14 cellular contexts compared by ENCODE assay signal in genomic region chr16:57651344-57652333, GRCh38. TPM values are rescaled to one million over a fixed set of nuclear protein-coding genes. Genes with fewer than 3 reads are reported as not detected.
DNase-seq lines count a peak whose midpoint lies in the region; ATAC-seq and TF ChIP-seq lines count a peak whose summit lies in the region.
"Had no signal": no experiment of that assay in that cellular context is flagged by ENCODE, and none has a peak within 500 bp of the region (broad histone marks: within the 10 kb centered on the region; RNA-seq: fewer than 3 reads in every experiment).

No MANE protein-coding gene starts in this region.

- no peaks in the 10 kb centered on the region for H3K9me3 Mint-ChIP-seq in central memory CD8-positive, alpha-beta T cell
- no peaks in the 10 kb centered on the region for H3K9me3 Mint-ChIP-seq in stimulated activated naive CD8-positive, alpha-beta T cell treated with anti-CD3 and anti-CD28 coated beads, Interleukin-15, amount 100 ng/mL, for 72 hours
- H3K9me3 Mint-ChIP-seq: naive B cell had no signal

- peaks cover 28% of the 10 kb centered on the region for H3K36me3 Mint-ChIP-seq in central memory CD8-positive, alpha-beta T cell (ENCODE audit: insufficient read depth)
- H3K36me3 Mint-ChIP-seq: activated naive CD8-positive, alpha-beta T cell; naive B cell had no signal

- WGBS in tibial nerve, 2 donors = 78 to 84% methylated on average over 9 to 10 of the region's 10 CpGs

- ATAC-seq in central memory CD8-positive, alpha-beta T cell (replicated peaks; ENCODE audit: extremely low read depth, poor library complexity, severe bottlenecking) = no peak
- ATAC-seq in stimulated activated naive CD8-positive, alpha-beta T cell treated with anti-CD3 and anti-CD28 coated beads, Interleukin-15, amount 100 ng/mL, for 72 hours = peak; percentile 28
- ATAC-seq: heart left ventricle had no signal

- no peaks in the 10 kb centered on the region for H3K9me3 ChIP-seq in tibial nerve
- H3K9me3 ChIP-seq: BE2C, heart left ventricle, sigmoid colon had no signal

- H3K27ac Mint-ChIP-seq in central memory CD8-positive, alpha-beta T cell (ENCODE audit: low read depth) = peak overlapping the region; percentile 84
- no peak overlapping the region for H3K27ac Mint-ChIP-seq in stimulated activated naive CD8-positive, alpha-beta T cell treated with anti-CD3 and anti-CD28 coated beads, Interleukin-15, amount 100 ng/mL, for 72 hours
- H3K27ac Mint-ChIP-seq: activated naive CD8-positive, alpha-beta T cell; naive B cell had no signal

- H3K27ac ChIP-seq in tibial nerve = no peak overlapping the region
- H3K27ac ChIP-seq: sigmoid colon had no signal

- no peak for TF ChIP-seq POLR2A in tibial nerve (IDR thresholded peaks at IDR 0.05)

- H3K4me3 Mint-ChIP-seq in central memory CD8-positive, alpha-beta T cell = peak overlapping the region; percentile 41
- H3K4me3 Mint-ChIP-seq in stimulated activated naive CD8-positive, alpha-beta T cell treated with anti-CD3 and anti-CD28 coated beads, Interleukin-15, amount 100 ng/mL, for 72 hours = no peak overlapping the region
- H3K4me3 Mint-ChIP-seq: activated naive CD8-positive, alpha-beta T cell; naive B cell had no signal

- TF ChIP-seq CTCF in tibial nerve (IDR thresholded peaks at IDR 0.05) = no peak

- no peak overlapping the region for H3K4me3 ChIP-seq in tibial nerve
- H3K4me3 ChIP-seq: heart left ventricle, sigmoid colon had no signal

- no peaks in the 10 kb centered on the region for H3K27me3 ChIP-seq in tibial nerve
- H3K27me3 ChIP-seq: BE2C, heart left ventricle had no signal

- H3K4me1 ChIP-seq in tibial nerve = peaks cover 0 to 9% (median 6%) of the 10 kb centered on the region in 4 donors
- H3K4me1 ChIP-seq: BE2C, sigmoid colon had no signal

- peak; percentile 17 for DNase-seq in stimulated activated CD4-positive, alpha-beta T cell treated with anti-CD3 and anti-CD28 coated beads, Interleukin-15, amount 100 ng/mL, for 24 hours
- DNase-seq in stimulated activated CD4-positive, alpha-beta T cell treated with anti-CD3 and anti-CD28 coated beads, Interleukin-1b, Interleukin-23, amount 100 ng/mL, for 48 hours = no peak
- DNase-seq in OCI-M1 (lab: John Stamatoyannopoulos, UW) (peak; percentile 7), DMS114 treated with DMSO at 0.1 percent for 48 hours (lab: John Stamatoyannopoulos, UW; ENCODE audit: unreplicated experiment) (no peak), tibial nerve (ENCODE audit: low spot score in 2 of 2) (no peak)
- no peak for DNase-seq in central memory CD8-positive, alpha-beta T cell (ENCODE audit: low spot score in 2 of 2)
- peak in 1 of 2 donors; percentile 30 for DNase-seq in stimulated activated naive CD8-positive, alpha-beta T cell treated with anti-CD3 and anti-CD28 coated beads, Interleukin-15, amount 100 ng/mL, for 72 hours
- no peak for DNase-seq in stimulated activated CD4-positive, alpha-beta T cell treated with anti-CD3 and anti-CD28 coated beads, Interleukin-2, amount 100 ng/mL, for 48 hours
- DNase-seq: BE2C, heart left ventricle, naive B cell, NCI-H2171, sigmoid colon had no signal

- no peak for TF ChIP-seq EP300 in tibial nerve (IDR thresholded peaks at IDR 0.05)

- H3K36me3 ChIP-seq in tibial nerve = no peaks in the 10 kb centered on the region
- H3K36me3 ChIP-seq: BE2C, sigmoid colon had no signal

- peaks cover 58% of the 10 kb centered on the region for H3K4me1 Mint-ChIP-seq in central memory CD8-positive, alpha-beta T cell
- H3K4me1 Mint-ChIP-seq in stimulated activated naive CD8-positive, alpha-beta T cell treated with anti-CD3 and anti-CD28 coated beads, Interleukin-15, amount 100 ng/mL, for 72 hours = peaks cover 39% of the 10 kb centered on the region

- H3K27me3 Mint-ChIP-seq in central memory CD8-positive, alpha-beta T cell = no peaks in the 10 kb centered on the region
- no peaks in the 10 kb centered on the region for H3K27me3 Mint-ChIP-seq in stimulated activated naive CD8-positive, alpha-beta T cell treated with anti-CD3 and anti-CD28 coated beads, Interleukin-15, amount 100 ng/mL, for 72 hours
- H3K27me3 Mint-ChIP-seq: activated naive CD8-positive, alpha-beta T cell had no signal

RNA-seq across cellular contexts. Expression of gene ADGRG3, which starts 16.5 kb away (rescaled TPM):
- total RNA-seq in tibial nerve = 1 to 10 TPM in 1 of 4 donors, under 1 TPM in 2, not detected in 1; 0.21 to 1.8 (median 0.90) TPM

RNA-seq across cellular contexts. Expression of gene ADGRG1, which starts 23.2 kb away (rescaled TPM):
- 10 to 100 TPM in 3 of 4 donors, 1 to 10 TPM in 1; 9.0 to 59.4 (median 41.8) TPM for total RNA-seq in tibial nerve

RNA-seq across cellular contexts. Expression of gene DRC7, which starts 43.0 kb away (rescaled TPM):
- 1 to 10 TPM in 1 of 4 donors, under 1 TPM in 1, not detected in 2; 0.22 to 2.1 TPM for total RNA-seq in tibial nerve
- total RNA-seq: sigmoid colon had no signal

Comparison
In these comparisons a context has a peak if more than half of its experiments do, and no peak if none do; other contexts are left out.
1. DNase-seq: peak in stimulated activated CD4-positive, alpha-beta T cell treated with anti-CD3 and anti-CD28 coated beads, Interleukin-15, amount 100 ng/mL, for 24 hours (single experiment) and OCI-M1 (single experiment); none in stimulated activated CD4-positive, alpha-beta T cell treated with anti-CD3 and anti-CD28 coated beads, Interleukin-1b, Interleukin-23, amount 100 ng/mL, for 48 hours (single experiment), central memory CD8-positive, alpha-beta T cell (0 of 2), DMS114 treated with DMSO at 0.1 percent for 48 hours (single experiment), tibial nerve (0 of 2) and stimulated activated CD4-positive, alpha-beta T cell treated with anti-CD3 and anti-CD28 coated beads, Interleukin-2, amount 100 ng/mL, for 48 hours (0 of 2).